ENCODE assay signal across 17 cellular contexts in genomic region chr6:45965787-45966186, GRCh38. TPM values are rescaled to one million over a fixed set of nuclear protein-coding genes. Genes with fewer than 3 reads are reported as not detected.
A peak's percentile ranks its signal among the peaks of the same experiment; 100 is the strongest.
DNase-seq lines count a peak whose midpoint lies in the region; ATAC-seq, FAIRE-seq and TF ChIP-seq lines count a peak whose summit lies in the region.
"Had no signal": no experiment of that assay in that cellular context is flagged by ENCODE, and none has a peak within 500 bp of the region (broad histone marks: within the 10 kb centered on the region; RNA-seq: fewer than 3 reads in every experiment).

No MANE protein-coding gene starts in this region.

- no peaks in the 10 kb centered on the region for H3K79me2 ChIP-seq in keratinocyte (ENCODE audit: control insufficient read depth, insufficient read depth, low read length)

- intact Hi-C loops in Right ventricle myocardium superior (cut with DNase I) (no loop called here), vagina (cut with DNase I) (no loop called here), upper lobe of right lung (cut with DNase I) (no loop called here)

- dilution Hi-C loops in keratinocyte (cut with MboI; ENCODE audit: extremely low pct_ligation_motif_present, low sequenced_read_pairs): no loop called here

- FAIRE-seq in keratinocyte (lab: Jason Lieb, UNC): peak; percentile 17

- H2AFZ ChIP-seq in keratinocyte (ENCODE audit: control insufficient read depth, low read length): no peak overlapping the region

- no peaks in the 10 kb centered on the region for H3K36me3 ChIP-seq in right atrium auricular region
- no peaks in the 10 kb centered on the region for H3K36me3 ChIP-seq in keratinocyte (ENCODE audit: control insufficient read depth in 2 of 2, extremely low read depth in 1 of 2, insufficient read depth in 2 of 2, low read length in 2 of 2)
- H3K36me3 ChIP-seq in vagina: no peaks in the 10 kb centered on the region
- no peaks in the 10 kb centered on the region for H3K36me3 ChIP-seq in upper lobe of right lung
- H3K36me3 ChIP-seq: uterus had no signal

- H3K9ac ChIP-seq in keratinocyte (ENCODE audit: control insufficient read depth, extremely low read depth, insufficient read depth, low read length): no peak overlapping the region

- no peak for DNase-seq in right atrium auricular region (ENCODE audit: low spot score)
- DNase-seq in Right ventricle myocardium superior: no peak
- DNase-seq in astrocyte of the spinal cord (ENCODE audit: low read depth, low spot score): peak; percentile 60
- DNase-seq in keratinocyte (ENCODE audit: low read depth, low spot score): no peak
- no peak for DNase-seq in vagina (ENCODE audit: extremely low spot score in 2 of 2)
- DNase-seq in substantia nigra (lab: John Stamatoyannopoulos, UW): no peak
- DNase-seq in upper lobe of right lung: no peak
- DNase-seq: activated CD8-positive, alpha-beta memory T cell treated with anti-CD3 and anti-CD28 coated beads, Interleukin-2, amount 50 U/mL, for 48 hours; endodermal cell; GDM1; KBM-7; NCI-H1694 treated with DMSO at 0.1 percent for 48 hours; NCI-H82; stimulated activated CD4-positive, alpha-beta T cell treated with anti-CD3 and anti-CD28 coated beads, Interleukin-15, amount 100 ng/mL, for 24 hours; uterus had no signal

- no peak for TF ChIP-seq POLR2A in vagina (IDR thresholded peaks at IDR 0.05)

- peaks cover 0 to 7% of the 10 kb centered on the region in 2 donors for H3K9me3 ChIP-seq in right atrium auricular region
- H3K9me3 ChIP-seq in keratinocyte (ENCODE audit: control insufficient read depth, low read depth, low read length): no peaks in the 10 kb centered on the region
- no peaks in the 10 kb centered on the region for H3K9me3 ChIP-seq in vagina
- H3K9me3 ChIP-seq in upper lobe of right lung: no peaks in the 10 kb centered on the region
- H3K9me3 ChIP-seq: uterus had no signal

- H3K27me3 ChIP-seq in right atrium auricular region: no peaks in the 10 kb centered on the region
- H3K27me3 ChIP-seq in keratinocyte (ENCODE audit: control insufficient read depth, extremely low read depth, insufficient read depth, low read length): no peaks in the 10 kb centered on the region
- no peaks in the 10 kb centered on the region for H3K27me3 ChIP-seq in vagina
- no peaks in the 10 kb centered on the region for H3K27me3 ChIP-seq in upper lobe of right lung
- H3K27me3 ChIP-seq: uterus had no signal

- H3K4me2 ChIP-seq in keratinocyte (ENCODE audit: control insufficient read depth, extremely low read depth, insufficient read depth, low read depth, low read length): no peak overlapping the region

- no peak for ATAC-seq in Right ventricle myocardium superior (ENCODE audit: poor library complexity)
- ATAC-seq in GM21786 (IDR thresholded peaks at IDR 0.05; ENCODE audit: unreplicated experiment): no peak
- no peak for ATAC-seq in upper lobe of right lung
- ATAC-seq: WTC11 had no signal

- H4K20me1 ChIP-seq in keratinocyte (ENCODE audit: control insufficient read depth, extremely low read depth, insufficient read depth, low read length): no peaks in the 10 kb centered on the region

- in situ Hi-C loops in astrocyte of the spinal cord (cut with HindIII; ENCODE audit: low sequenced_read_pairs): no loop called here

- H3K4me3 ChIP-seq in right atrium auricular region (no peak overlapping the region), astrocyte of the spinal cord (ENCODE audit: low read depth, low read length) (no peak overlapping the region), keratinocyte (ENCODE audit: control insufficient read depth in 2 of 3, extremely low read depth in 1 of 3, insufficient read depth in 2 of 3, low read depth in 1 of 3, low read length in 3 of 3) (no peak overlapping the region), vagina (no peak overlapping the region), upper lobe of right lung (no peak overlapping the region)
- H3K4me3 ChIP-seq: uterus had no signal

- TF ChIP-seq CTCF in right atrium auricular region (IDR thresholded peaks at IDR 0.05): no peak
- no peak for TF ChIP-seq CTCF in astrocyte of the spinal cord (IDR thresholded peaks at IDR 0.05; ENCODE audit: low read depth, low read length)
- no peak for TF ChIP-seq CTCF in keratinocyte (optimal IDR thresholded peaks at IDR 0.05 in 1 of 3, IDR thresholded peaks at IDR 0.05 in 1 of 3, conservative IDR thresholded peaks at IDR 0.05 in 1 of 3; ENCODE audit: extremely low read depth in 1 of 3, insufficient read depth in 2 of 3, low read length in 3 of 3)
- TF ChIP-seq CTCF in vagina (IDR thresholded peaks at IDR 0.05): no peak
- no peak for TF ChIP-seq CTCF in upper lobe of right lung (IDR thresholded peaks at IDR 0.05)

- no peaks in the 10 kb centered on the region for H3K9me1 ChIP-seq in keratinocyte (ENCODE audit: control insufficient read depth, extremely low read depth, insufficient read depth, low read length)

- H3K4me1 ChIP-seq in right atrium auricular region (peaks cover 0 to 66% of the 10 kb centered on the region in 2 donors), keratinocyte (ENCODE audit: control insufficient read depth, extremely low read depth, insufficient read depth, low read length) (peaks cover 6% of the 10 kb centered on the region), vagina (peaks cover 28% of the 10 kb centered on the region), upper lobe of right lung (peaks cover 3% of the 10 kb centered on the region)
- H3K4me1 ChIP-seq: uterus had no signal

- peak overlapping the region; percentile 37 to 64 for H3K27ac ChIP-seq in right atrium auricular region
- H3K27ac ChIP-seq in keratinocyte (ENCODE audit: control insufficient read depth, insufficient read depth, low read length): no peak overlapping the region
- H3K27ac ChIP-seq in vagina: no peak overlapping the region
- no peak overlapping the region for H3K27ac ChIP-seq in substantia nigra (ENCODE audit: low read depth, low read length, poor library complexity, severe bottlenecking)
- no peak overlapping the region for H3K27ac ChIP-seq in upper lobe of right lung
- H3K27ac ChIP-seq: uterus had no signal

RNA-seq across cellular contexts. Expression of gene CLIC5, which starts 49.9 kb away (rescaled TPM):
- total RNA-seq in right atrium auricular region (100 to 1,000 TPM in 1 of 2 donors, 10 to 100 TPM in 1; 99.8 to 114 TPM), Right ventricle myocardium superior (279 TPM), vagina (3.4 TPM), upper lobe of right lung (131 TPM)
- polyA plus RNA-seq in keratinocyte: 0.09 TPM in 2 of 3 replicates, not detected in the other
- polyA plus RNA-seq in keratinocyte (2011; ENCODE audit: low read depth): 0.12 TPM
- polyA plus RNA-seq in keratinocyte (2011; cell fraction: cytosol; rRNA removed): 0.15 TPM in 1 of 2 replicates, not detected in the other
- 0.11 TPM in 1 of 2 replicates, not detected in the other for polyA plus RNA-seq in keratinocyte (2011; cell fraction: nucleus; rRNA removed)
- 0.39 TPM in 1 of 2 replicates, not detected in the other for polyA plus RNA-seq in keratinocyte (2012; ENCODE audit: low replicate concordance)
- polyA minus RNA-seq in keratinocyte: not detected in 3 replicates
- polyA minus RNA-seq in keratinocyte (2011; cell fraction: cytosol; rRNA and poly(A)+ RNA removed): not detected
- not detected in 2 replicates for polyA minus RNA-seq in keratinocyte (2011; cell fraction: nucleus; rRNA and poly(A)+ RNA removed)

Comparison
In these comparisons a context has a peak if more than half of its experiments do, and no peak if none do; other contexts are left out.
1. H3K27ac ChIP-seq: peak in right atrium auricular region (2 of 2); none in keratinocyte (single experiment), vagina (single experiment), substantia nigra (single experiment) and upper lobe of right lung (single experiment).
2. RNA of gene CLIC5, which starts 49.9 kb away (total RNA-seq): 279 TPM in Right ventricle myocardium superior (single experiment), 131 TPM in upper lobe of right lung (single experiment) and 99.8 to 114 TPM in right atrium auricular region; 3.4 TPM in vagina (single experiment); every median in the first group is over 10 times any median in the second.